25 cellular contexts compared by ENCODE assay signal in genomic region chr6:34028691-34029360, GRCh38.
"Had no signal": no experiment of that assay in that cellular context is flagged by ENCODE, and none has a peak within 500 bp of the region (broad histone marks: within the 10 kb centered on the region; RNA-seq: fewer than 3 reads in every experiment).

No MANE protein-coding gene starts in this region.

- H3K36me3 Mint-ChIP-seq: immature natural killer cell; mesothelial cell of epicardium; naive B cell; natural killer cell treated with Interleukin-12 subunit alpha and Interleukin-12 subunit beta and Interleukin-15 and Interleukin-18, amount 100 ng/mL, for 72 hours; stimulated activated effector memory CD8-positive, alpha-beta T cell treated with anti-CD3 and anti-CD28 coated beads, Interleukin-12 subunit alpha, Interleukin-12 subunit beta, amount 100 ng/mL, for 72 hours had no signal

- DNase-seq: cortex of kidney; effector memory CD8-positive, alpha-beta T cell; erythroblast; esophagus squamous epithelium; foreskin melanocyte; glutamatergic neuron; hypothalamus; immature natural killer cell; islet precursor cell; mesenchymal stem cell; naive B cell; sigmoid colon; stimulated activated CD4-positive, alpha-beta T cell treated with anti-CD3 and anti-CD28 coated beads, Interleukin-2, amount 100 ng/mL, for 24 hours; stimulated activated CD4-positive, alpha-beta T cell treated with anti-CD3 and anti-CD28 coated beads, Interleukin-4, amount 100 ng/mL, for 24 hours; stimulated activated naive CD4-positive, alpha-beta T cell treated with Interleukin-2 at 50 U/mL for 16 hours; stomach; thyroid gland had no signal

- H3K27ac Mint-ChIP-seq: effector memory CD8-positive, alpha-beta T cell; immature natural killer cell; mesothelial cell of epicardium; natural killer cell treated with Interleukin-12 subunit alpha and Interleukin-12 subunit beta and Interleukin-15 and Interleukin-18, amount 100 ng/mL, for 72 hours; stimulated activated effector memory CD8-positive, alpha-beta T cell treated with anti-CD3 and anti-CD28 coated beads, Interleukin-12 subunit alpha, Interleukin-12 subunit beta, amount 100 ng/mL, for 72 hours had no signal

- H3K27ac ChIP-seq: esophagus squamous epithelium, prostate gland, right atrium auricular region, sigmoid colon, stomach, thyroid gland, vagina had no signal

- H3K9me3 ChIP-seq: esophagus squamous epithelium, mucosa of descending colon, prostate gland, sigmoid colon, stomach, thyroid gland, vagina had no signal

- H3K36me3 ChIP-seq: esophagus squamous epithelium, prostate gland, right atrium auricular region, sigmoid colon, stomach, thyroid gland, vagina had no signal

- H3K4me3 Mint-ChIP-seq: effector memory CD8-positive, alpha-beta T cell; immature natural killer cell; mesothelial cell of epicardium; naive B cell; natural killer cell treated with Interleukin-12 subunit alpha and Interleukin-12 subunit beta and Interleukin-15 and Interleukin-18, amount 100 ng/mL, for 72 hours; neural crest cell; stimulated activated effector memory CD8-positive, alpha-beta T cell treated with anti-CD3 and anti-CD28 coated beads, Interleukin-12 subunit alpha, Interleukin-12 subunit beta, amount 100 ng/mL, for 72 hours had no signal

- H3K4me1 ChIP-seq: esophagus squamous epithelium, prostate gland, right atrium auricular region, sigmoid colon, thyroid gland, vagina had no signal

- H3K27me3 ChIP-seq: right atrium auricular region, thyroid gland, vagina had no signal

- H3K4me1 Mint-ChIP-seq: immature natural killer cell, neural crest cell had no signal

- ATAC-seq: effector memory CD8-positive, alpha-beta T cell; mucosa of descending colon; natural killer cell treated with Interleukin-12 subunit alpha and Interleukin-12 subunit beta and Interleukin-15 and Interleukin-18, amount 100 ng/mL, for 72 hours; stimulated activated effector memory CD8-positive, alpha-beta T cell treated with anti-CD3 and anti-CD28 coated beads, Interleukin-12 subunit alpha, Interleukin-12 subunit beta, amount 100 ng/mL, for 72 hours had no signal

- H3K4me3 ChIP-seq: esophagus squamous epithelium, mucosa of descending colon, prostate gland, right atrium auricular region, sigmoid colon, stomach, thyroid gland, vagina had no signal
